1 cellular context compared by ENCODE assay signal in genomic region chr1:27568247-27569087, GRCh38.
TF ChIP-seq lines count a peak whose summit lies in the region.

No MANE protein-coding gene starts in this region.

TF ChIP-seq in K562, 482 proteins besides CTCF, POLR2A, EP300 and RAD21 (continued from another document and continues in another):
- TF ChIP-seq MGA (IDR thresholded peaks at IDR 0.05) (no peak), POLR3G (IDR thresholded peaks at IDR 0.05; ENCODE audit: extremely low read depth, insufficient read length, insufficient replicate concordance) (no peak), TFAP4 (CRISPR knock-in tag; IDR thresholded peaks at IDR 0.05; ENCODE audit: borderline replicate concordance) (peak; percentile 89; the same call in 1 of the 2 replicates), CXXC5 (CRISPR knock-in tag; IDR thresholded peaks at IDR 0.05) (peak; percentile 79), BMI1 (IDR thresholded peaks at IDR 0.05; ENCODE audit: low read length) (no peak), ZNF124 (CRISPR knock-in tag; IDR thresholded peaks at IDR 0.05) (no peak), LCOR (CRISPR knock-in tag; IDR thresholded peaks at IDR 0.05) (no peak), PHF21A (IDR thresholded peaks at IDR 0.05; ENCODE audit: borderline replicate concordance, low read depth) (no peak), RBM39 (optimal IDR thresholded peaks at IDR 0.05; ENCODE audit: low read depth, low read length) (no peak), RBM34 (IDR thresholded peaks at IDR 0.05; ENCODE audit: borderline replicate concordance, insufficient read depth, low read length) (no peak), EWSR1 (IDR thresholded peaks at IDR 0.05; ENCODE audit: borderline replicate concordance, low read depth, partially characterized antibody) (no peak), ZNF717 (CRISPR knock-in tag; IDR thresholded peaks at IDR 0.05) (no peak), ZNF395 (CRISPR knock-in tag; IDR thresholded peaks at IDR 0.05) (no peak; the same call in 1 of the 2 replicates), ZNF280B (CRISPR knock-in tag; IDR thresholded peaks at IDR 0.05) (no peak), KAT7 (CRISPR knock-in tag; IDR thresholded peaks at IDR 0.05; ENCODE audit: borderline replicate concordance) (0 out of 2 replicates have a peak, but pooled peaks have one; percentile 24), ZNF354B (CRISPR knock-in tag; IDR thresholded peaks at IDR 0.05) (no peak), ETS1 (conservative IDR thresholded peaks at IDR 0.05; ENCODE audit: control insufficient read depth, low read depth, low read length) (peak; percentile 70), PTBP1 (IDR thresholded peaks at IDR 0.05; ENCODE audit: low read depth, low read length) (no peak), ZNF253 (CRISPR knock-in tag; conservative IDR thresholded peaks at IDR 0.05) (no peak), SIRT6 (IDR thresholded peaks at IDR 0.05; ENCODE audit: low read depth, low read length) (no peak), GTF3C2 (IDR thresholded peaks at IDR 0.05; ENCODE audit: borderline replicate concordance, extremely low read depth, insufficient read length) (no peak), TSC22D4 (tag; IDR thresholded peaks at IDR 0.05) (no peak), BRF1 (IDR thresholded peaks at IDR 0.05; ENCODE audit: borderline replicate concordance, extremely low read depth, insufficient read length) (no peak), POLR2B (IDR thresholded peaks at IDR 0.05; ENCODE audit: low read depth, partially characterized antibody) (no peak), ARID4B (CRISPR knock-in tag; IDR thresholded peaks at IDR 0.05) (peak; percentile 75; the same call in 1 of the 2 replicates), ZNF324 (CRISPR knock-in tag; IDR thresholded peaks at IDR 0.05) (no peak), ZNF764 (CRISPR knock-in tag; IDR thresholded peaks at IDR 0.05; ENCODE audit: low read depth) (no peak), TCF7 (IDR thresholded peaks at IDR 0.05; ENCODE audit: borderline replicate concordance) (no peak)
